Comparison of ENCODE assay signal across 9 cellular contexts in genomic region chr6:36853325-36853724, GRCh38. TPM values are rescaled to one million over a fixed set of nuclear protein-coding genes. Genes with fewer than 3 reads are reported as not detected.
DNase-seq lines count a peak whose midpoint lies in the region; ATAC-seq and TF ChIP-seq lines count a peak whose summit lies in the region.
"Had no signal": no experiment of that assay in that cellular context is flagged by ENCODE, and none has a peak within 500 bp of the region (broad histone marks: within the 10 kb centered on the region; RNA-seq: fewer than 3 reads in every experiment).

No MANE protein-coding gene starts in this region.

- intact Hi-C loops in body of pancreas (cut with DNase I) (loop anchor here (5.0 kb wide), 1 partner anchor 86 kb away; no protein-coding TSS in a partner anchor), uterus (cut with DNase I; ENCODE audit: low total_unique reads) (no loop called here)

- DNase-seq in activated naive CD4-positive, alpha-beta T cell treated with anti-CD3 and anti-CD28 coated beads, Interleukin-2, amount 50 U/mL, for 72 hours (ENCODE audit: low spot score in 2 of 2) = no peak
- no peak for DNase-seq in activated naive CD4-positive, alpha-beta T cell treated with anti-CD3 and anti-CD28 coated beads, Interleukin-2, amount 10 ng/mL, durations not matched to agents 7 days and 5 days
- DNase-seq in body of pancreas (peak in 1 of 4 donors; percentile 61), left lobe of liver (ENCODE audit: low spot score) (no peak), uterus (peak; percentile 61 to 68), cerebellum (ENCODE audit: low spot score) (no peak), epidermal melanocyte (ENCODE audit: insufficient read length, low spot score) (no peak)
- DNase-seq: CD4-positive, alpha-beta T cell had no signal

- TF ChIP-seq POLR2A in body of pancreas (IDR thresholded peaks at IDR 0.05) (no peak), uterus (IDR thresholded peaks at IDR 0.05) (no peak)

- H3K4me1 Mint-ChIP-seq in activated naive CD4-positive, alpha-beta T cell treated with anti-CD3 and anti-CD28 coated beads, Interleukin-2, amount 10 ng/mL, durations not matched to agents 7 days and 5 days = no peaks in the 10 kb centered on the region

- H3K4me3 ChIP-seq in body of pancreas = no peak overlapping the region
- H3K4me3 ChIP-seq in uterus = no peak overlapping the region

- H3K36me3 Mint-ChIP-seq in activated naive CD4-positive, alpha-beta T cell treated with anti-CD3 and anti-CD28 coated beads, Interleukin-2, amount 50 U/mL, for 72 hours = peaks cover 36 to 41% of the 10 kb centered on the region in 2 donors
- peaks cover 50% of the 10 kb centered on the region for H3K36me3 Mint-ChIP-seq in activated naive CD4-positive, alpha-beta T cell treated with anti-CD3 and anti-CD28 coated beads, Interleukin-2, amount 10 ng/mL, durations not matched to agents 7 days and 5 days

- H3K36me3 ChIP-seq in body of pancreas (replicated peaks in 1 of 2; ENCODE audit: insufficient read depth in 1 of 2, low read depth in 2 of 2) (peaks cover 0 to 5% of the 10 kb centered on the region in 2 donors), uterus (no peaks in the 10 kb centered on the region)

- peak overlapping the region; percentile 60 to 81 for H3K27ac Mint-ChIP-seq in activated naive CD4-positive, alpha-beta T cell treated with anti-CD3 and anti-CD28 coated beads, Interleukin-2, amount 50 U/mL, for 72 hours
- no peak overlapping the region for H3K27ac Mint-ChIP-seq in activated naive CD4-positive, alpha-beta T cell treated with anti-CD3 and anti-CD28 coated beads, Interleukin-2, amount 10 ng/mL, durations not matched to agents 7 days and 5 days
- H3K27ac Mint-ChIP-seq: CD4-positive, alpha-beta T cell had no signal

- CTCF ChIA-PET in activated naive CD4-positive, alpha-beta T cell treated with anti-CD3 and anti-CD28 coated beads, Interleukin-2, amount 10 ng/mL, durations not matched to agents 7 days and 5 days (lab: Charles Lee) = interaction anchor here (0.6 to 9.5 kb wide), 11 partner anchors 10 to 229 kb away, joined by 3 to 149 read pairs (median 9); partner anchors contain the start of gene PPIL1

- WGBS in body of pancreas, 2 donors = 75 to 79% methylated on average over 5 of the region's 5 CpGs

- H3K4me1 ChIP-seq in body of pancreas (peaks cover 20% of the 10 kb centered on the region), uterus (peaks cover 0 to 7% of the 10 kb centered on the region in 2 donors)

- H3K27me3 Mint-ChIP-seq in activated naive CD4-positive, alpha-beta T cell treated with anti-CD3 and anti-CD28 coated beads, Interleukin-2, amount 10 ng/mL, durations not matched to agents 7 days and 5 days = peaks cover 12% of the 10 kb centered on the region
- H3K27me3 Mint-ChIP-seq: CD4-positive, alpha-beta T cell had no signal

- H3K27ac ChIP-seq in body of pancreas (no peak overlapping the region), uterus (peak overlapping the region; percentile 74 to 82)

- H3K9me3 ChIP-seq in body of pancreas (no peaks in the 10 kb centered on the region), uterus (no peaks in the 10 kb centered on the region)

- ATAC-seq in activated naive CD4-positive, alpha-beta T cell treated with anti-CD3 and anti-CD28 coated beads, Interleukin-2, amount 50 U/mL, for 72 hours = no peak
- ATAC-seq in body of pancreas (peak; percentile 17), left lobe of liver (peak; percentile 52), GM18907 (IDR thresholded peaks at IDR 0.05; ENCODE audit: unreplicated experiment) (no peak)

- TF ChIP-seq CTCF in body of pancreas (IDR thresholded peaks at IDR 0.05) (no peak), uterus (IDR thresholded peaks at IDR 0.05) (no peak)

- no peak overlapping the region for H3K4me3 Mint-ChIP-seq in activated naive CD4-positive, alpha-beta T cell treated with anti-CD3 and anti-CD28 coated beads, Interleukin-2, amount 10 ng/mL, durations not matched to agents 7 days and 5 days
- H3K4me3 Mint-ChIP-seq: CD4-positive, alpha-beta T cell had no signal

- no peaks in the 10 kb centered on the region for H3K9me3 Mint-ChIP-seq in activated naive CD4-positive, alpha-beta T cell treated with anti-CD3 and anti-CD28 coated beads, Interleukin-2, amount 50 U/mL, for 72 hours
- peaks cover 2% of the 10 kb centered on the region for H3K9me3 Mint-ChIP-seq in activated naive CD4-positive, alpha-beta T cell treated with anti-CD3 and anti-CD28 coated beads, Interleukin-2, amount 10 ng/mL, durations not matched to agents 7 days and 5 days

- H3K27me3 ChIP-seq in body of pancreas (no peaks in the 10 kb centered on the region), uterus (no peaks in the 10 kb centered on the region)

RNA-seq across cellular contexts. Expression of gene CPNE5, which starts 14.1 kb away (rescaled TPM):
- total RNA-seq in activated naive CD4-positive, alpha-beta T cell treated with anti-CD3 and anti-CD28 coated beads, Interleukin-2, amount 50 U/mL, for 72 hours = 1 to 10 TPM in 1 of 2 donors, under 1 TPM in 1; 0.25 to 3.0 TPM
- total RNA-seq in body of pancreas = under 1 TPM in 1 of 2 donors, not detected in 1; 0.78 TPM
- total RNA-seq in left lobe of liver = 0.25 TPM
- 10 to 100 TPM in 3 of 4 donors, 1 to 10 TPM in 1; 9.5 to 33.8 (median 12.2) TPM for total RNA-seq in uterus
- total RNA-seq in cerebellum = 6.9 TPM

RNA-seq across cellular contexts. Expression of gene PPIL1, which starts 21.3 kb away (rescaled TPM):
- 10 to 100 TPM; 23.4 to 44.3 TPM for total RNA-seq in activated naive CD4-positive, alpha-beta T cell treated with anti-CD3 and anti-CD28 coated beads, Interleukin-2, amount 50 U/mL, for 72 hours
- total RNA-seq in body of pancreas (1 to 10 TPM; 5.9 to 6.5 TPM), left lobe of liver (10.7 TPM), uterus (10 to 100 TPM; 22.8 to 36.0 (median 27.5) TPM), cerebellum (29.9 TPM)

RNA-seq across cellular contexts. Expression of gene C6orf89, which starts 32.4 kb away (rescaled TPM):
- total RNA-seq in activated naive CD4-positive, alpha-beta T cell treated with anti-CD3 and anti-CD28 coated beads, Interleukin-2, amount 50 U/mL, for 72 hours = 10 to 100 TPM; 31.6 to 31.9 TPM
- total RNA-seq in body of pancreas (10 to 100 TPM; 16.5 to 25.7 TPM), left lobe of liver (34.1 TPM), uterus (10 to 100 TPM; 21.3 to 67.9 (median 42.6) TPM), cerebellum (19.5 TPM)

Comparison
In these comparisons a context has a peak if more than half of its experiments do, and no peak if none do; other contexts are left out.
1. ATAC-seq: peak in body of pancreas (single experiment) and left lobe of liver (single experiment); none in activated naive CD4-positive, alpha-beta T cell treated with anti-CD3 and anti-CD28 coated beads, Interleukin-2, amount 50 U/mL, for 72 hours (0 of 2) and GM18907 (single experiment).
2. DNase-seq: peak in uterus (2 of 2); none in activated naive CD4-positive, alpha-beta T cell treated with anti-CD3 and anti-CD28 coated beads, Interleukin-2, amount 50 U/mL, for 72 hours (0 of 2), activated naive CD4-positive, alpha-beta T cell treated with anti-CD3 and anti-CD28 coated beads, Interleukin-2, amount 10 ng/mL, durations not matched to agents 7 days and 5 days (single experiment), left lobe of liver (single experiment), cerebellum (single experiment) and epidermal melanocyte (single experiment).
3. H3K27ac ChIP-seq: peak in uterus (2 of 2); none in body of pancreas (0 of 4).